In genomic region chr5:125894383-125894782, GRCh38 we compare ENCODE assay signal across 18 cellular contexts.
DNase-seq lines count a peak whose midpoint lies in the region; ATAC-seq and TF ChIP-seq lines count a peak whose summit lies in the region.
"Had no signal": no experiment of that assay in that cellular context is flagged by ENCODE, and none has a peak within 500 bp of the region (broad histone marks: within the 10 kb centered on the region; RNA-seq: fewer than 3 reads in every experiment).

No MANE protein-coding gene starts in this region.

- H3K79me2 ChIP-seq in KMS-11 (ENCODE audit: insufficient read depth, low read depth): no peaks in the 10 kb centered on the region

- no peak overlapping the region for H3K27ac ChIP-seq in KMS-11
- H3K27ac ChIP-seq: psoas muscle, testis had no signal

- no peak overlapping the region for H3K4me3 ChIP-seq in KMS-11 (IDR thresholded peaks at IDR 0.05; ENCODE audit: insufficient read depth, low read depth, low read length)
- H3K4me3 ChIP-seq: psoas muscle, testis had no signal

- ATAC-seq in GM18517 (IDR thresholded peaks at IDR 0.05; ENCODE audit: unreplicated experiment) (no peak), GM21381 (IDR thresholded peaks at IDR 0.05; ENCODE audit: unreplicated experiment) (no peak)
- ATAC-seq: activated CD4-positive, alpha-beta T cell treated with anti-CD3 and anti-CD28 coated beads for 36 hours; HCT116; natural killer cell treated with Interleukin-12 subunit alpha and Interleukin-12 subunit beta and Interleukin-15 and Interleukin-18, amount 100 ng/mL, for 72 hours had no signal

- in situ Hi-C loops in G401 (cut with HindIII; ENCODE audit: low sequenced_read_pairs): no loop called here

- peaks cover 17% of the 10 kb centered on the region for H3K4me1 ChIP-seq in KMS-11 (ENCODE audit: low read depth, poor library complexity, severe bottlenecking)
- H3K4me1 ChIP-seq: psoas muscle, testis had no signal

- H3K36me3 Mint-ChIP-seq in osteocyte (ENCODE audit: unreplicated experiment): no peaks in the 10 kb centered on the region
- H3K36me3 Mint-ChIP-seq: activated naive CD8-positive, alpha-beta T cell treated with anti-CD3 and anti-CD28 coated beads, Interleukin-2, amount 10 ng/mL, durations not matched to agents 7 days and 5 days had no signal

- H2AFZ ChIP-seq in KMS-11 (ENCODE audit: low read depth): no peak overlapping the region

- H4K20me1 ChIP-seq in KMS-11 (ENCODE audit: insufficient read depth): no peaks in the 10 kb centered on the region

- TF ChIP-seq CTCF in KMS-11 (conservative IDR thresholded peaks at IDR 0.05; ENCODE audit: low read depth, low read length): no peak
- TF ChIP-seq CTCF in osteocyte (IDR thresholded peaks at IDR 0.05): no peak

- no peaks in the 10 kb centered on the region for H3K36me3 ChIP-seq in KMS-11 (ENCODE audit: insufficient read depth)

- no peaks in the 10 kb centered on the region for H3K27me3 ChIP-seq in KMS-11 (ENCODE audit: insufficient read depth, low read depth)
- H3K27me3 ChIP-seq: testis had no signal

- H3K27ac Mint-ChIP-seq in osteocyte (ENCODE audit: unreplicated experiment): peak overlapping the region; percentile 12
- H3K27ac Mint-ChIP-seq: activated CD4-positive, alpha-beta T cell treated with anti-CD3 and anti-CD28 coated beads for 36 hours; activated naive CD8-positive, alpha-beta T cell treated with anti-CD3 and anti-CD28 coated beads, Interleukin-2, amount 10 ng/mL, durations not matched to agents 7 days and 5 days; CD4-positive, alpha-beta T cell; natural killer cell treated with Interleukin-12 subunit alpha and Interleukin-12 subunit beta and Interleukin-15 and Interleukin-18, amount 100 ng/mL, for 72 hours had no signal

- peaks cover 6% of the 10 kb centered on the region for H3K9me3 Mint-ChIP-seq in osteocyte (ENCODE audit: unreplicated experiment)

- DNase-seq in amniotic epithelial cell (ENCODE audit: low read depth) (peak; percentile 11), fibroblast of peridontal ligament (ENCODE audit: extremely low read depth) (peak; percentile 37), osteocyte (ENCODE audit: extremely low spot score, unreplicated experiment) (no peak), G401 (ENCODE audit: low spot score) (no peak)
- DNase-seq: activated CD4-positive, alpha-beta T cell treated with anti-CD3 and anti-CD28 coated beads for 36 hours; activated naive CD8-positive, alpha-beta T cell treated with anti-CD3 and anti-CD28 coated beads, Interleukin-2, amount 10 ng/mL, durations not matched to agents 7 days and 5 days; CD4-positive, alpha-beta T cell; DMS153; effector CD8-positive, alpha-beta T cell; kidney glomerular epithelial cell; NCI-H1694 treated with DMSO at 0.1 percent for 48 hours; psoas muscle; testis had no signal

- peaks cover 25% of the 10 kb centered on the region for H3K4me1 Mint-ChIP-seq in osteocyte (ENCODE audit: unreplicated experiment)
- H3K4me1 Mint-ChIP-seq: activated CD4-positive, alpha-beta T cell treated with anti-CD3 and anti-CD28 coated beads for 36 hours; activated naive CD8-positive, alpha-beta T cell treated with anti-CD3 and anti-CD28 coated beads, Interleukin-2, amount 10 ng/mL, durations not matched to agents 7 days and 5 days had no signal

- H3K9ac ChIP-seq in KMS-11: no peak overlapping the region

- no peak overlapping the region for H3K4me3 Mint-ChIP-seq in osteocyte (ENCODE audit: unreplicated experiment)
- H3K4me3 Mint-ChIP-seq: activated CD4-positive, alpha-beta T cell treated with anti-CD3 and anti-CD28 coated beads for 36 hours; activated naive CD8-positive, alpha-beta T cell treated with anti-CD3 and anti-CD28 coated beads, Interleukin-2, amount 10 ng/mL, durations not matched to agents 7 days and 5 days; CD4-positive, alpha-beta T cell; natural killer cell treated with Interleukin-12 subunit alpha and Interleukin-12 subunit beta and Interleukin-15 and Interleukin-18, amount 100 ng/mL, for 72 hours had no signal

- no peaks in the 10 kb centered on the region for H3K27me3 Mint-ChIP-seq in osteocyte (ENCODE audit: unreplicated experiment)
- H3K27me3 Mint-ChIP-seq: activated CD4-positive, alpha-beta T cell treated with anti-CD3 and anti-CD28 coated beads for 36 hours; activated naive CD8-positive, alpha-beta T cell treated with anti-CD3 and anti-CD28 coated beads, Interleukin-2, amount 10 ng/mL, durations not matched to agents 7 days and 5 days; CD4-positive, alpha-beta T cell; natural killer cell treated with Interleukin-12 subunit alpha and Interleukin-12 subunit beta and Interleukin-15 and Interleukin-18, amount 100 ng/mL, for 72 hours had no signal

- peak overlapping the region; percentile 14 for H3K4me2 ChIP-seq in KMS-11

Comparison
In these comparisons a context has a peak if more than half of its experiments do, and no peak if none do; other contexts are left out.
1. DNase-seq: peak in amniotic epithelial cell (single experiment) and fibroblast of peridontal ligament (single experiment); none in osteocyte (single experiment) and G401 (single experiment).